In genomic region chr5:143002459-143003327, GRCh38 we compare ENCODE assay signal across 8 cellular contexts.
DNase-seq lines count a peak whose midpoint lies in the region; ATAC-seq and TF ChIP-seq lines count a peak whose summit lies in the region.

No MANE protein-coding gene starts in this region.

- H3K4me1 Mint-ChIP-seq in CD8-positive, alpha-beta T cell (ENCODE audit: low read depth) = peaks cover 70% of the 10 kb centered on the region
- H3K4me1 Mint-ChIP-seq in activated naive CD4-positive, alpha-beta T cell treated with anti-CD3 and anti-CD28 coated beads, Interleukin-2, amount 50 U/mL, for 24 hours = peaks cover 72% of the 10 kb centered on the region

- intact Hi-C loops in CD8-positive, alpha-beta T cell (cut with DNase I, micrococcal nuclease) = loop anchor here (1.0 to 10.0 kb wide), 10 partner anchors 26 to 1184 kb away; partner anchors contain the start of genes DELE1 (in 1 of the 2) and NR3C1 (in 1 of the 2)
- intact Hi-C loops in heart left ventricle (cut with DNase I) = loop anchor here in 9 of 10 donors (1.0 to 10.0 kb wide), 15 partner anchors 20 to 1142 kb away; partner anchors contain the start of gene NR3C1 (in 7 of the 9)
- intact Hi-C loops in sigmoid colon (cut with DNase I) = loop anchor here (5.0 kb wide), 1 partner anchor 400 kb away; the partner anchor contains the start of gene NR3C1

- H3K9me3 Mint-ChIP-seq in CD8-positive, alpha-beta T cell = peaks cover 5% of the 10 kb centered on the region
- H3K9me3 Mint-ChIP-seq in activated naive CD4-positive, alpha-beta T cell treated with anti-CD3 and anti-CD28 coated beads, Interleukin-2, amount 50 U/mL, for 24 hours = no peaks in the 10 kb centered on the region

- peak in 2 of 4 donors; percentile 23 to 51 for TF ChIP-seq EP300 in sigmoid colon (IDR thresholded peaks at IDR 0.05)

- no peaks in the 10 kb centered on the region for H3K27me3 Mint-ChIP-seq in CD8-positive, alpha-beta T cell (ENCODE audit: low read depth)
- no peaks in the 10 kb centered on the region for H3K27me3 Mint-ChIP-seq in activated naive CD4-positive, alpha-beta T cell treated with anti-CD3 and anti-CD28 coated beads, Interleukin-2, amount 50 U/mL, for 24 hours

- no peak overlapping the region for H3K4me3 ChIP-seq in CD8-positive, alpha-beta T cell (ENCODE audit: low read depth, low read length)
- H3K4me3 ChIP-seq in heart left ventricle (peak overlapping the region in 2 of 12 donors; percentile 6 to 8), sigmoid colon (no peak overlapping the region)

- peak; percentile 70 for TF ChIP-seq CTCF in CD8-positive, alpha-beta T cell (IDR thresholded peaks at IDR 0.05)
- TF ChIP-seq CTCF in heart left ventricle (IDR thresholded peaks at IDR 0.05) (peak; percentile 26 to 67 (median 50)), sigmoid colon (IDR thresholded peaks at IDR 0.05) (peak in 3 of 4 experiments; percentile 34 to 48 (median 43))

- H3K27ac ChIP-seq in CD8-positive, alpha-beta T cell (ENCODE audit: low read depth, low read length) = peak overlapping the region; percentile 83
- H3K27ac ChIP-seq in heart left ventricle (peak overlapping the region; percentile 14 to 89 (median 74)), sigmoid colon (peak overlapping the region; percentile 14 to 60 (median 48))

- ATAC-seq in CD8-positive, alpha-beta T cell = peak; percentile 85
- peak; percentile 76 for ATAC-seq in GM19035 (IDR thresholded peaks at IDR 0.05; ENCODE audit: unreplicated experiment)
- ATAC-seq in HG03159 (IDR thresholded peaks at IDR 0.05; ENCODE audit: unreplicated experiment) = peak; percentile 69
- peak; percentile 66 to 87 (median 82) for ATAC-seq in heart left ventricle

- TF ChIP-seq POLR2A in heart left ventricle (IDR thresholded peaks at IDR 0.05) (no peak), sigmoid colon (IDR thresholded peaks at IDR 0.05) (no peak)

- peaks cover 10% of the 10 kb centered on the region for H3K36me3 Mint-ChIP-seq in CD8-positive, alpha-beta T cell
- H3K36me3 Mint-ChIP-seq in activated naive CD4-positive, alpha-beta T cell treated with anti-CD3 and anti-CD28 coated beads, Interleukin-2, amount 50 U/mL, for 24 hours = peaks cover 10% of the 10 kb centered on the region

- H3K4me3 Mint-ChIP-seq in CD8-positive, alpha-beta T cell = peak overlapping the region; percentile 56
- H3K4me3 Mint-ChIP-seq in activated naive CD4-positive, alpha-beta T cell treated with anti-CD3 and anti-CD28 coated beads, Interleukin-2, amount 50 U/mL, for 24 hours = peak overlapping the region; percentile 53

- POLR2A ChIA-PET in CD8-positive, alpha-beta T cell (lab: Charles Lee) = interaction anchor here (0.6 to 2.6 kb wide), 27 partner anchors 10 to 1189 kb away, joined by 3 to 47 read pairs (median 4); partner anchors contain the start of genes KCTD16, NR3C1 and YIPF5

- H3K36me3 ChIP-seq in CD8-positive, alpha-beta T cell (ENCODE audit: insufficient read depth, low read length) = no peaks in the 10 kb centered on the region
- H3K36me3 ChIP-seq in heart left ventricle (peaks cover 0 to 6% (median 0%) of the 10 kb centered on the region in 9 donors), sigmoid colon (no peaks in the 10 kb centered on the region)

- CTCF ChIA-PET in CD8-positive, alpha-beta T cell (lab: Charles Lee) = interaction anchor here (0.7 to 3.8 kb wide), 31 partner anchors 9 to 1185 kb away, joined by 3 to 29 read pairs (median 4); partner anchors contain the start of genes KCTD16 and NR3C1

- H3K27me3 ChIP-seq in CD8-positive, alpha-beta T cell (ENCODE audit: insufficient read depth, low read length) = no peaks in the 10 kb centered on the region
- H3K27me3 ChIP-seq in heart left ventricle (no peaks in the 10 kb centered on the region), sigmoid colon (no peaks in the 10 kb centered on the region)

- peaks cover 43% of the 10 kb centered on the region for H3K4me1 ChIP-seq in CD8-positive, alpha-beta T cell (ENCODE audit: insufficient read depth, low read length)
- H3K4me1 ChIP-seq in heart left ventricle = peaks cover 7 to 81% (median 55%) of the 10 kb centered on the region in 12 donors
- peaks cover 0 to 28% (median 27%) of the 10 kb centered on the region in 4 donors for H3K4me1 ChIP-seq in sigmoid colon

- peak; percentile 16 to 77 (median 47) for DNase-seq in CD8-positive, alpha-beta T cell
- DNase-seq in OCI-M1 (lab: John Stamatoyannopoulos, UW) = peak; percentile 94
- DNase-seq in heart left ventricle = peak in 1 of 5 donors; percentile 41
- DNase-seq in sigmoid colon = no peak
- no peak for DNase-seq in islet precursor cell

- WGBS in heart left ventricle, 4 donors = 28 to 35% (median 34%) methylated on average over 7 of the region's 7 CpGs
- WGBS in sigmoid colon, 2 donors = 39 to 61% methylated on average over 7 of the region's 7 CpGs

- H3K9me3 ChIP-seq in CD8-positive, alpha-beta T cell (ENCODE audit: low read length) = no peaks in the 10 kb centered on the region
- H3K9me3 ChIP-seq in heart left ventricle (no peaks in the 10 kb centered on the region), sigmoid colon (no peaks in the 10 kb centered on the region)

- peak overlapping the region; percentile 87 for H3K27ac Mint-ChIP-seq in CD8-positive, alpha-beta T cell
- peak overlapping the region; percentile 93 for H3K27ac Mint-ChIP-seq in activated naive CD4-positive, alpha-beta T cell treated with anti-CD3 and anti-CD28 coated beads, Interleukin-2, amount 50 U/mL, for 24 hours

Comparison
In these comparisons a context has a peak if more than half of its experiments do, and no peak if none do; other contexts are left out.
1. DNase-seq: peak in CD8-positive, alpha-beta T cell (7 of 7) and OCI-M1 (single experiment); none in sigmoid colon (single experiment) and islet precursor cell (single experiment).
2. Peak in every context shown above with its lines, with median percentiles within 50 percentile points of each other: ATAC-seq, H3K27ac ChIP-seq and CTCF ChIP-seq.